Comparison of ENCODE assay signal across 13 cellular contexts in the genomic region with DNA sequence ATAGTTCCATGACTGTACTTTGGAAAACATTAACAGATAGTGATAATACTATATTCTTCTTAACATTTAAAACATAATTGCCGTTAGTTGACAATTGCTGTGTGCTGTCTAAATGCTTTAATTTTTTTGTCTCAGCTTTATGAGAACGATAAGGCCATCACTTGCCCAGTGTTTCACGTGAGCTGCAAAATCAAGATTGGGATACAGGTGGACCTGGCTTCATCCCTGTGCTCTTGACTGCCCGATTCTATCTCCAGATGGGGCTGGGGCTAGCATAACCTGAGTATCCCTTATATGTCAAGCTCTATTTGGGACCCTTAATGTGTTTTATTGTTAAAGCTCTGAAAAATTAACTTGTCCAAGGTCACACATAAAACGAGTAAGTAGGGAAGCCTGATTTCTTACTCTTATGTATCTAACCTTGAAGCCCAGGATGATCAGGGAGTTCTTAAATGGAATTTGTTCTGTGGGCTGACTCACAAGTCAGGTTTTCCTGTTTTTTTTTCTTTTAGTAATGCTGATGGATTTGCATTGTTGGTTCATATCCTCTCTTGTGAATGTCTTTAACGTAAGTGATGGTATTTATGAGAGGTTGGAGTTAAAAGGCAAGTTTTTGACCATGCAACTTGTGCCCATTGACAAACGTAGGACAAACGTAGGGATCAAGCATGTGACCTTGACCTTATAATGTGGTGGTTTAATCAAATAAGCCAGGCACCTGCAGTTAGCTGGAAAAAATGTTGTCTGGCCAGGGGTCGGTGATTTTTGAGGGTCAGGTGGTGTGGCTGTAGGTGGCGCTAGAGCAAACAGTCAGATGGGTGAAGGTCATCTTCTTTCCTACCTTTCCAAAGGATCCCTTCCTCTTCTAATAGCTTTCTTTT. TPM values are rescaled to one million over a fixed set of nuclear protein-coding genes. Genes with fewer than 3 reads are reported as not detected.
DNase-seq lines count a peak whose midpoint lies in the region; ATAC-seq, FAIRE-seq and TF ChIP-seq lines count a peak whose summit lies in the region.
"Had no signal": no experiment of that assay in that cellular context is flagged by ENCODE, and none has a peak within 500 bp of the region (broad histone marks: within the 10 kb centered on the region; RNA-seq: fewer than 3 reads in every experiment).

No MANE protein-coding gene starts in this region.

- H3K9me3 ChIP-seq in H1 (ENCODE audit: insufficient read depth in 2 of 2, low read depth in 1 of 2, low read length in 1 of 2) (no peaks in the 10 kb centered on the region; a peak in 1 of 4 replicates), parathyroid adenoma (ENCODE audit: control insufficient read depth, low read length) (no peaks in the 10 kb centered on the region), neuronal stem cell (replicated peaks in 1 of 2; ENCODE audit: control insufficient read depth in 2 of 2, insufficient read depth in 1 of 2, low read depth in 1 of 2, low read length in 2 of 2) (no peaks in the 10 kb centered on the region)

- H3K23ac ChIP-seq in H1 (ENCODE audit: insufficient read length) (no peak overlapping the region), neuronal stem cell (ENCODE audit: low read depth, low read length, poor library complexity) (no peak overlapping the region)

- H3K79me1 ChIP-seq in H1 (ENCODE audit: low read depth, low read length) (no peaks in the 10 kb centered on the region), neuronal stem cell (ENCODE audit: low read depth, low read length) (peaks cover 2% of the 10 kb centered on the region)

- peak; percentile 50 to 59 for TF ChIP-seq RAD21 in H1 (IDR thresholded peaks at IDR 0.05 in 1 of 2, conservative IDR thresholded peaks at IDR 0.05 in 1 of 2; ENCODE audit: low read depth in 2 of 2, low read length in 2 of 2)

- H3K4me1 ChIP-seq in H1 (replicated peaks in 1 of 4; ENCODE audit: control insufficient read depth in 3 of 4, insufficient read depth in 4 of 4, low read length in 3 of 4) (peaks cover 2 to 6% (median 5%) of the 10 kb centered on the region in 4 experiments; a peak in 4 of 7 replicates), parathyroid adenoma (peaks cover 15% of the 10 kb centered on the region), neuronal stem cell (ENCODE audit: control insufficient read depth in 2 of 2, insufficient read depth in 1 of 2, low read depth in 1 of 2, low read length in 2 of 2) (peaks cover 3 to 7% of the 10 kb centered on the region in 2 donors)

- H3K23me2 ChIP-seq in H1 (ENCODE audit: low read depth, low read length): peaks cover 7% of the 10 kb centered on the region

- H2BK120ac ChIP-seq in H1 (replicated peaks; ENCODE audit: low read depth, low read length) (no peak overlapping the region), neuronal stem cell (ENCODE audit: low read depth, low read length) (no peak overlapping the region)

- H3K18ac ChIP-seq in H1 (ENCODE audit: extremely low read depth, low read length) (no peak overlapping the region), neuronal stem cell (ENCODE audit: low read length) (no peak overlapping the region)

- H3K36me3 ChIP-seq in H1 (ENCODE audit: control insufficient read depth in 2 of 4, insufficient read depth in 4 of 4, low read length in 3 of 4) (no peaks in the 10 kb centered on the region), parathyroid adenoma (ENCODE audit: control insufficient read depth, insufficient read depth, low read length) (no peaks in the 10 kb centered on the region), neuronal stem cell (replicated peaks in 1 of 2; ENCODE audit: control insufficient read depth in 2 of 2, insufficient read depth in 2 of 2, low read length in 2 of 2) (no peaks in the 10 kb centered on the region)

- no peak overlapping the region for H2BK20ac ChIP-seq in H1 (ENCODE audit: low read length)

- no peak overlapping the region for H3K56ac ChIP-seq in H1 (replicated peaks; ENCODE audit: insufficient read length, low read depth, low read length)

- peaks cover 0 to 2% of the 10 kb centered on the region in 2 experiments for H4K20me1 ChIP-seq in H1 (replicated peaks in 1 of 2; ENCODE audit: control insufficient read depth in 1 of 2, insufficient read depth in 2 of 2, low read length in 2 of 2)

- TF ChIP-seq EP300 in H1 (IDR thresholded peaks at IDR 0.05; ENCODE audit: borderline replicate concordance in 1 of 2, low read depth in 2 of 2, low read length in 2 of 2): no peak

- H3K14ac ChIP-seq in H1 (ENCODE audit: insufficient read length) (no peak overlapping the region), neuronal stem cell (ENCODE audit: low read length) (no peak overlapping the region)

- DNase-seq in NB4 (ENCODE audit: low read depth) (no peak), H1 (ENCODE audit: low read depth in 1 of 2, low spot score in 2 of 2) (peak in 1 of 2 experiments; percentile 69), neuronal stem cell (ENCODE audit: low spot score) (no peak)
- no peak for DNase-seq in NK-92 treated with Interleukin-12 subunit alpha and Interleukin-12 subunit beta, amount 100 ng/mL, for 24 hours (lab: John Stamatoyannopoulos, UW)
- DNase-seq: MV-4-11; naive thymus-derived CD8-positive, alpha-beta T cell; NCI-H446 treated with DMSO at 0.1 percent for 48 hours had no signal

- no peak overlapping the region for H3K27ac ChIP-seq in H1 (ENCODE audit: low read depth, low read length)
- no peak overlapping the region for H3K27ac ChIP-seq in parathyroid adenoma
- H3K27ac ChIP-seq in neuronal stem cell (replicated peaks; ENCODE audit: low read length): no peak overlapping the region
- H3K27ac ChIP-seq: coronary artery, HL-60 had no signal

- H2BK5ac ChIP-seq in H1 (ENCODE audit: low read depth, low read length) (no peak overlapping the region), neuronal stem cell (ENCODE audit: low read length) (no peak overlapping the region)

- no peak overlapping the region for H2BK12ac ChIP-seq in H1 (ENCODE audit: low read depth, low read length)
- no peak overlapping the region for H2BK12ac ChIP-seq in neuronal stem cell (ENCODE audit: low read length)

- no peak for ATAC-seq in esophagus mucosa
- ATAC-seq: left lobe of liver; naive thymus-derived CD8-positive, alpha-beta T cell had no signal

- H3K79me2 ChIP-seq in H1 (ENCODE audit: control insufficient read depth in 1 of 2, insufficient read depth in 2 of 2, low read length in 2 of 2) (peaks cover 0 to 63% of the 10 kb centered on the region in 2 experiments; a peak in 3 of 4 replicates), parathyroid adenoma (peaks cover 18% of the 10 kb centered on the region)

- H4K91ac ChIP-seq in H1 (replicated peaks; ENCODE audit: insufficient read length, low read length) (no peak overlapping the region), neuronal stem cell (ENCODE audit: low read depth, low read length, poor library complexity) (no peak overlapping the region)

- no peak overlapping the region for H2AFZ ChIP-seq in H1 (ENCODE audit: low read length)
- no peak overlapping the region for H2AFZ ChIP-seq in parathyroid adenoma
- no peak overlapping the region for H2AFZ ChIP-seq in neuronal stem cell (ENCODE audit: low read length)

- H3K4ac ChIP-seq in H1 (replicated peaks; ENCODE audit: insufficient read length, low read depth, low read length) (no peak overlapping the region), neuronal stem cell (ENCODE audit: low read length) (no peak overlapping the region)

- peak; percentile 43 for TF ChIP-seq CTCF in GM12872 (IDR thresholded peaks at IDR 0.05; ENCODE audit: insufficient read depth, low read depth, low read length)
- TF ChIP-seq CTCF in NB4 (IDR thresholded peaks at IDR 0.05; ENCODE audit: low read depth, low read length): peak; percentile 16
- peak; percentile 60 to 80 (median 77) for TF ChIP-seq CTCF in H1 (IDR thresholded peaks at IDR 0.05; ENCODE audit: control extremely low read depth in 1 of 3, insufficient read depth in 1 of 3, low read depth in 1 of 3, low read length in 3 of 3)
- TF ChIP-seq CTCF in parathyroid adenoma (IDR thresholded peaks at IDR 0.05): peak; percentile 14

- peak; percentile 89 for FAIRE-seq in H1 (lab: Jason Lieb, UNC)

- no peak overlapping the region for H2AK5ac ChIP-seq in H1 (ENCODE audit: low read depth, low read length)
- H2AK5ac ChIP-seq in neuronal stem cell (ENCODE audit: low read depth, low read length): no peak overlapping the region

- POLR2A ChIA-PET in H1 (lab: Charles Lee; ENCODE audit: partially characterized antibody): no interaction called here

- H3K4me3 ChIP-seq in NB4 (ENCODE audit: low read depth, low read length) (no peak overlapping the region), H1 (ENCODE audit: extremely low read depth in 1 of 4, insufficient read depth in 2 of 4, low read depth in 3 of 4, low read length in 4 of 4) (no peak overlapping the region), parathyroid adenoma (ENCODE audit: low read depth, low read length) (no peak overlapping the region), neuronal stem cell (ENCODE audit: low read length in 2 of 2) (no peak overlapping the region)
- H3K4me3 ChIP-seq: coronary artery had no signal

- 66% methylated on average over 10 of the region's 10 CpGs; no CpG with 5 or more reads in 1 of the 2 experiments for WGBS in H1 (ENCODE audit: extremely low coverage in 1 of 2, insufficient coverage in 1 of 2, insufficient read length in 1 of 2, insufficient replicate concordance in 2 of 2, low coverage in 1 of 2, low lambda C conversion rate in 2 of 2, missing lambda C conversion rate in 1 of 2), 2 experiments
- WGBS in neuronal stem cell (ENCODE audit: extremely low coverage in 2 of 2, insufficient read length in 2 of 2, insufficient replicate concordance in 1 of 2), 2 donors: no CpG with 5 or more reads among the region's 10 CpGs

- H4K8ac ChIP-seq in H1 (ENCODE audit: extremely low read depth, insufficient read depth, low read length) (no peak overlapping the region), neuronal stem cell (ENCODE audit: low read depth, low read length) (no peak overlapping the region)

- H4K5ac ChIP-seq in H1 (ENCODE audit: insufficient read length, low read depth, low read length): no peak overlapping the region

- H3K9ac ChIP-seq in H1 (replicated peaks in 1 of 4; ENCODE audit: extremely low read depth in 1 of 4, low read depth in 3 of 4, low read length in 3 of 4) (no peak overlapping the region), parathyroid adenoma (no peak overlapping the region), neuronal stem cell (ENCODE audit: low read depth, low read length, poor library complexity) (no peak overlapping the region)

- no peak overlapping the region for H3K4me2 ChIP-seq in H1 (ENCODE audit: insufficient read depth in 1 of 2, low read depth in 2 of 2, low read length in 2 of 2)
- no peak overlapping the region for H3K4me2 ChIP-seq in parathyroid adenoma (ENCODE audit: low read length)
- H3K4me2 ChIP-seq in neuronal stem cell (ENCODE audit: insufficient read depth, low read length, poor library complexity, severe bottlenecking): no peak overlapping the region

- H2BK15ac ChIP-seq in H1 (ENCODE audit: low read length) (no peak overlapping the region), neuronal stem cell (ENCODE audit: low read length) (no peak overlapping the region)

- H3K27me3 ChIP-seq in H1 (replicated peaks in 1 of 4; ENCODE audit: control insufficient read depth in 3 of 4, extremely low read depth in 1 of 4, insufficient read depth in 3 of 4, low read length in 3 of 4) (no peaks in the 10 kb centered on the region), parathyroid adenoma (ENCODE audit: control insufficient read depth, insufficient read depth, low read length) (no peaks in the 10 kb centered on the region), neuronal stem cell (ENCODE audit: control insufficient read depth in 3 of 3, insufficient read depth in 3 of 3, low read depth in 1 of 3, low read length in 3 of 3) (no peaks in the 10 kb centered on the region)

- CTCF ChIA-PET in H1 (lab: Charles Lee; ENCODE audit: partially characterized antibody): interaction anchor here (0.6 to 4.8 kb wide), 35 partner anchors 8 to 532 kb away, joined by 3 to 40 read pairs (median 5); partner anchors contain the start of gene HBP1

- TF ChIP-seq POLR2A in NB4 (IDR thresholded peaks at IDR 0.05; ENCODE audit: extremely low read depth, insufficient read length): no peak
- TF ChIP-seq POLR2A in H1 (IDR thresholded peaks at IDR 0.05; ENCODE audit: control extremely low read depth in 1 of 2, low read depth in 2 of 2, low read length in 2 of 2): no peak

RNA-seq across cellular contexts. Expression of gene PRKAR2B, which starts 3.6 kb away (rescaled TPM):
- 35.1 and 37.0 TPM in 2 replicates for total RNA-seq in H1 (2021; fragmentation: NEBNext Ultra II Directional; extraction: Animal tissue kit (Norgen Biotek cat#: 25700))
- polyA plus RNA-seq in H1 (2011; rRNA removed): 6.4 and 10.4 TPM in 2 replicates
- polyA plus RNA-seq in H1 (2011; cell fraction: cytosol; rRNA removed): 15.2 TPM
- polyA plus RNA-seq in H1 (2011; cell fraction: nucleus; rRNA removed): 4.4 TPM
- polyA plus RNA-seq in H1 (2012, experiment 1 of 2): 11.0 to 25.9 TPM (median 14.0 TPM) in 4 replicates
- 3.2 TPM for polyA plus RNA-seq in H1 (2012, experiment 2 of 2)
- 19.4 TPM for polyA plus RNA-seq in H1 (2013, experiment 1 of 2)
- 19.3 TPM for polyA plus RNA-seq in H1 (2013, experiment 2 of 2)
- 9.6 and 10.1 TPM in 2 replicates for polyA minus RNA-seq in H1 (2011; rRNA and poly(A)+ RNA removed)
- polyA minus RNA-seq in H1 (2011; cell fraction: cytosol; rRNA and poly(A)+ RNA removed): 15.2 TPM
- 11.1 TPM for polyA minus RNA-seq in H1 (2011; cell fraction: nucleus; rRNA and poly(A)+ RNA removed)
- polyA plus RNA-seq in neuronal stem cell (2013, experiment 1 of 2): 25.0 TPM
- 25.9 TPM for polyA plus RNA-seq in neuronal stem cell (2013, experiment 2 of 2)
- 1.2 TPM for total RNA-seq in esophagus mucosa

Comparison
In these comparisons a context has a peak if more than half of its experiments do, and no peak if none do; other contexts are left out.
1. CTCF ChIP-seq: peak in every context shown above with its lines; median percentile 77 in H1; 43 in GM12872; 16 in NB4; 14 in parathyroid adenoma.
2. RNA of gene PRKAR2B, which starts 3.6 kb away (total RNA-seq): 35.1 to 37.0 TPM in H1; 1.2 TPM in esophagus mucosa (single experiment); every median in the first group is over 10 times any median in the second.